17 cellular contexts compared by ENCODE assay signal in the genomic region with DNA sequence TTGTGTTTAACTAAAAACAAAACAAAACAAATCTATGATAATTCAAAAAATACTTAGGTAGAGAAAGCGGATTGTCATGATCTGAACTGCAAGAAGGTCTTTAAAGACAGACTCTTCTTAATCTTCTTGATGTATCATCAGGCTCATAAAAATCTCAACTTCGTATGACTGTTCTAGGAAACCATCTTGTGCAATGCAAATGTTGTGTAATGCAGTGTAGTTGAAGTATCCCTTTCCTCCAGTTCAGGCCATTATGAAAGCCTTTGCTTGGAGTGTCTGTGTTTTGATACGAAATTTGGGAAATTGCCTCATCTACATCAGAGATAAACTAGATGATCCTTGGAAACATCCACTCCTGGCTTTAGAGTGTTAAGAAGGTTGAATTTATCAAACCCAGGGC. TPM values are rescaled to one million over a fixed set of nuclear protein-coding genes. Genes with fewer than 3 reads are reported as not detected.
A peak's percentile ranks its signal among the peaks of the same experiment; 100 is the strongest.
DNase-seq lines count a peak whose midpoint lies in the region; ATAC-seq, FAIRE-seq and TF ChIP-seq lines count a peak whose summit lies in the region.
"Had no signal": no experiment of that assay in that cellular context is flagged by ENCODE, and none has a peak within 500 bp of the region (broad histone marks: within the 10 kb centered on the region; RNA-seq: fewer than 3 reads in every experiment).

No MANE protein-coding gene starts in this region.

- no peaks in the 10 kb centered on the region for H3K9me3 ChIP-seq in osteoblast (ENCODE audit: low read depth, low read length)
- no peaks in the 10 kb centered on the region for H3K9me3 ChIP-seq in T-helper 17 cell (ENCODE audit: control insufficient read depth, low read length, poor library complexity, severe bottlenecking)
- H3K9me3 ChIP-seq: adrenal gland, BLaER1 had no signal

- H3K27me3 ChIP-seq in bronchial epithelial cell (ENCODE audit: control insufficient read depth, insufficient read depth, low read length) (no peaks in the 10 kb centered on the region), osteoblast (ENCODE audit: insufficient read depth, low read length) (no peaks in the 10 kb centered on the region)
- H3K27me3 ChIP-seq: adrenal gland, BLaER1 had no signal

- no peak overlapping the region for H3K4me3 Mint-ChIP-seq in T-helper 17 cell

- H3K27ac Mint-ChIP-seq in T-helper 17 cell, result no peak overlapping the region

- no peaks in the 10 kb centered on the region for H3K79me2 ChIP-seq in osteoblast (ENCODE audit: insufficient read depth, low read length)

- H2AFZ ChIP-seq in osteoblast (ENCODE audit: low read length), result peak overlapping the region; percentile 44

- H3K4me2 ChIP-seq in osteoblast (ENCODE audit: insufficient read depth, low read length), result peak overlapping the region; percentile 16
- H3K4me2 ChIP-seq: BLaER1 had no signal

- H3K4me1 ChIP-seq in osteoblast (ENCODE audit: insufficient read depth, low read length), result peaks cover 22% of the 10 kb centered on the region
- H3K4me1 ChIP-seq: BLaER1 had no signal

- ATAC-seq in T-helper 17 cell (no peak), HG02623 (IDR thresholded peaks at IDR 0.05; ENCODE audit: unreplicated experiment) (no peak), GM19463 (IDR thresholded peaks at IDR 0.05; ENCODE audit: unreplicated experiment) (no peak)

- TF ChIP-seq CTCF in NB4 (IDR thresholded peaks at IDR 0.05; ENCODE audit: low read depth, low read length), result no peak
- TF ChIP-seq CTCF in bronchial epithelial cell (IDR thresholded peaks at IDR 0.05; ENCODE audit: insufficient read depth, low read length, severe bottlenecking), result no peak
- TF ChIP-seq CTCF in osteoblast (IDR thresholded peaks at IDR 0.05; ENCODE audit: extremely low read depth, low read depth, low read length), result no peak

- H3K36me3 ChIP-seq in bronchial epithelial cell (ENCODE audit: control insufficient read depth, insufficient read depth, low read length), result no peaks in the 10 kb centered on the region
- no peaks in the 10 kb centered on the region for H3K36me3 ChIP-seq in osteoblast (ENCODE audit: insufficient read depth, low read length)
- H3K36me3 ChIP-seq: adrenal gland had no signal

- no peaks in the 10 kb centered on the region for H3K36me3 Mint-ChIP-seq in T-helper 17 cell (ENCODE audit: low read depth)

- no peaks in the 10 kb centered on the region for H3K27me3 Mint-ChIP-seq in T-helper 17 cell

- DNase-seq in EL (peak; percentile 55), NB4 (ENCODE audit: low read depth) (peak; percentile 87), bronchial epithelial cell (ENCODE audit: low read depth) (peak; percentile 82), osteoblast (ENCODE audit: insufficient read length, low spot score, missing footprints) (no peak), T-helper 17 cell (no peak), NCI-H524 (lab: John Stamatoyannopoulos, UW) (no peak)
- DNase-seq: activated CD4-positive, CD25-positive, alpha-beta regulatory T cell treated with anti-CD3 and anti-CD28 coated beads, Interleukin-2, amount 50 U/mL, for 72 hours; activated T-cell treated with anti-CD3 and anti-CD28 coated beads, Interleukin-2, amount 50 U/mL, for 1 hour; DND-41; Karpas-422; NCI-H2107; retina had no signal

- H3K27ac ChIP-seq in osteoblast (ENCODE audit: low read depth, low read length), result peak overlapping the region; percentile 43
- H3K27ac ChIP-seq: adrenal gland, BLaER1, coronary artery had no signal

- no peaks in the 10 kb centered on the region for H4K20me1 ChIP-seq in osteoblast (ENCODE audit: insufficient read depth, low read length)
- H4K20me1 ChIP-seq: BLaER1 had no signal

- H3K4me1 Mint-ChIP-seq in T-helper 17 cell, result peaks cover 4% of the 10 kb centered on the region

- H3K4me3 ChIP-seq in NB4 (ENCODE audit: low read depth, low read length) (no peak overlapping the region), bronchial epithelial cell (ENCODE audit: low read depth, low read length) (no peak overlapping the region), osteoblast (ENCODE audit: insufficient read depth, low read length) (no peak overlapping the region)
- H3K4me3 ChIP-seq: adrenal gland, BLaER1, coronary artery had no signal

- no peak for FAIRE-seq in bronchial epithelial cell (lab: Jason Lieb, UNC)

- no peak for TF ChIP-seq POLR2A in NB4 (IDR thresholded peaks at IDR 0.05; ENCODE audit: extremely low read depth, insufficient read length)

RNA-seq across cellular contexts. Expression of a gene that starts 30.9 kb away (rescaled TPM):
- total RNA-seq in bronchial epithelial cell, result 0.64 and 0.79 TPM in 2 replicates
- total RNA-seq in osteoblast, result 5.8 and 6.5 TPM in 2 replicates
- total RNA-seq in T-helper 17 cell, result 1 to 10 TPM in 1 of 2 donors, under 1 TPM in 1; 0.67 to 1.4 TPM

Comparison
In these comparisons a context has a peak if more than half of its experiments do, and no peak if none do; other contexts are left out.
1. DNase-seq: peak in EL (single experiment), NB4 (single experiment) and bronchial epithelial cell (single experiment); none in osteoblast (single experiment), T-helper 17 cell (0 of 3) and NCI-H524 (0 of 2).